Comparison of ENCODE assay signal across 2 cellular contexts in genomic region chr4:57729775-57730570, GRCh38.
DNase-seq lines count a peak whose midpoint lies in the region; TF ChIP-seq lines count a peak whose summit lies in the region.
"Not testable (repeated sequence)": the region's sequence is repeated elsewhere in the genome, so short reads cannot be mapped to it uniquely, and the experiment has no call there.

No MANE protein-coding gene starts in this region.

- not testable (repeated sequence) for TF ChIP-seq CTCF in chondrocyte (IDR thresholded peaks at IDR 0.05)

- DNase-seq in NCI-H69 (lab: John Stamatoyannopoulos, UW) (peak; percentile 17), chondrocyte (ENCODE audit: low spot score) (peak; percentile 71)

- H3K9me3 Mint-ChIP-seq in chondrocyte (ENCODE audit: low read depth): not testable (repeated sequence)

- not testable (repeated sequence) for H3K4me1 Mint-ChIP-seq in chondrocyte (ENCODE audit: low read depth)

- H3K4me3 Mint-ChIP-seq in chondrocyte (ENCODE audit: unreplicated experiment): not testable (repeated sequence)

- not testable (repeated sequence) for H3K27ac Mint-ChIP-seq in chondrocyte (ENCODE audit: unreplicated experiment)

- not testable (repeated sequence) for H3K36me3 Mint-ChIP-seq in chondrocyte (ENCODE audit: low read depth)

- not testable (repeated sequence) for H3K27me3 Mint-ChIP-seq in chondrocyte (ENCODE audit: low read depth)
